In genomic region chr20:57179265-57179664, GRCh38 we compare ENCODE assay signal across 1 cellular context.
A peak's percentile ranks its signal among the peaks of the same experiment; 100 is the strongest.
TF ChIP-seq lines count a peak whose summit lies in the region.

No MANE protein-coding gene starts in this region.

TF ChIP-seq in H1, 55 proteins besides CTCF, POLR2A, EP300 and RAD21:
- TF ChIP-seq MAX (IDR thresholded peaks at IDR 0.05) (no peak), CHD7 (IDR thresholded peaks at IDR 0.05; ENCODE audit: insufficient replicate concordance, low read length) (no peak), E2F6 (IDR thresholded peaks at IDR 0.05) (peak; percentile 26; the same call in 1 of the 2 replicates), RFX5 (IDR thresholded peaks at IDR 0.05; ENCODE audit: borderline replicate concordance, low read depth, low read length) (no peak)
TF ChIP-seq in H1: peak in this region for 1.
